In genomic region chr17:79282294-79282693, GRCh38 we compare ENCODE assay signal across 8 cellular contexts.
"Had no signal": no experiment of that assay in that cellular context is flagged by ENCODE, and none has a peak within 500 bp of the region (broad histone marks: within the 10 kb centered on the region; RNA-seq: fewer than 3 reads in every experiment).

No MANE protein-coding gene starts in this region.

- H3K4me2 ChIP-seq: GM23338, KMS-11 had no signal

- H3K4me3 ChIP-seq: GM23338 had no signal

- DNase-seq: H9, HCEC 1CT, KBM-7 had no signal

- FAIRE-seq: H1, H54, HTR-8/SVneo had no signal

- ATAC-seq: GM23338 had no signal

- H3K27ac ChIP-seq: KMS-11 had no signal

- H2AFZ ChIP-seq: GM23338 had no signal

- H3K9ac ChIP-seq: KMS-11 had no signal
